ENCODE assay signal across 22 cellular contexts in genomic region chrX:136138939-136139338, GRCh38.
"Had no signal": no experiment of that assay in that cellular context is flagged by ENCODE, and none has a peak within 500 bp of the region (broad histone marks: within the 10 kb centered on the region; RNA-seq: fewer than 3 reads in every experiment).

No MANE protein-coding gene starts in this region.

- DNase-seq: activated CD4-positive, alpha-beta T cell treated with anti-CD3 and anti-CD28 coated beads, Interleukin-2, amount 10 ng/mL, durations not matched to agents 24 days and 14 days; activated CD4-positive, alpha-beta T cell treated with anti-CD3 and anti-CD28 coated beads, Interleukin-2, amount 50 U/mL, for 4 hours; activated CD8-positive, alpha-beta T cell treated with anti-CD3 and anti-CD28 coated beads for 36 hours; activated gamma-delta T cell; activated naive CD4-positive, alpha-beta T cell treated with Interleukin-2 at 50 U/mL for 16 hours; activated naive CD8-positive, alpha-beta T cell treated with anti-CD3 and anti-CD28 coated beads, Interleukin-2, amount 10 ng/mL, durations not matched to agents 7 days and 5 days; activated T-cell treated with anti-CD3 and anti-CD28 coated beads, Interleukin-2, amount 50 U/mL, for 1 hour; activated T-cell treated with anti-CD3 and anti-CD28 coated beads, Interleukin-2, amount 50 U/mL, for 72 hours; amygdala; body of pancreas; Karpas-422; NCI-H1105; NCI-H1436; NCI-H1694; NCI-H1930; NCI-H2081 treated with DMSO at 0.1 percent for 48 hours; NCI-H2171; NCI-H446 treated with DMSO at 0.1 percent for 48 hours; NCI-H524; NCI-H774; SHP77; SJCRH30 had no signal
